ENCODE assay signal across 9 cellular contexts in genomic region chr2:144523606-144524131, GRCh38. TPM values are rescaled to one million over a fixed set of nuclear protein-coding genes. Genes with fewer than 3 reads are reported as not detected.
DNase-seq lines count a peak whose midpoint lies in the region; ATAC-seq and TF ChIP-seq lines count a peak whose summit lies in the region.
"Had no signal": no experiment of that assay in that cellular context is flagged by ENCODE, and none has a peak within 500 bp of the region (broad histone marks: within the 10 kb centered on the region; RNA-seq: fewer than 3 reads in every experiment).

No MANE protein-coding gene starts in this region.

- H4K5ac ChIP-seq in IMR-90 (ENCODE audit: low read depth, low read length) = peak overlapping the region; percentile 83

- peak overlapping the region; percentile 66 for H2BK15ac ChIP-seq in IMR-90 (ENCODE audit: low read depth, low read length)

- peak overlapping the region; percentile 99 for H3K4me2 ChIP-seq in IMR-90 (ENCODE audit: low read depth, low read length)

- H3K36me3 Mint-ChIP-seq in type B pancreatic cell = no peaks in the 10 kb centered on the region

- intact Hi-C loops in IMR-90 (cut with micrococcal nuclease) = loop anchor here (1.0 to 10.0 kb wide), 11 partner anchors 74 to 2001 kb away; no protein-coding TSS in a partner anchor
- intact Hi-C loops in lower lobe of right lung (cut with DNase I) = no loop called here

- peak overlapping the region; percentile 90 for H3K18ac ChIP-seq in IMR-90 (ENCODE audit: low read depth, low read length)

- H3K36me3 ChIP-seq in IMR-90 (ENCODE audit: control insufficient read depth, insufficient read depth, low read length) (no peaks in the 10 kb centered on the region), brain microvascular endothelial cell (replicated peaks) (no peaks in the 10 kb centered on the region), lower lobe of right lung (no peaks in the 10 kb centered on the region)

- H3K4ac ChIP-seq in IMR-90 (ENCODE audit: low read depth, low read length) = peak overlapping the region; percentile 76

- peaks cover 22% of the 10 kb centered on the region for H3K4me1 Mint-ChIP-seq in type B pancreatic cell (ENCODE audit: unreplicated experiment)

- BruUV-seq in IMR-90 (replicated peaks; lab: Mats Ljungman, UMichigan) = no TSS peak

- no CpG with 5 or more reads among the region's 15 CpGs for WGBS in IMR-90 (ENCODE audit: extremely low coverage in 2 of 2, insufficient read length in 1 of 2), 2 experiments

- H3K79me1 ChIP-seq in IMR-90 (ENCODE audit: low read depth in 1 of 2, low read length in 2 of 2) = peaks cover 0 to 4% of the 10 kb centered on the region in 2 experiments; a peak in 2 of 4 replicates

- ATAC-seq in IMR-90 (ENCODE audit: low read depth) (peak; percentile 12), lower lobe of right lung (peak in 1 of 2 donors; percentile 3), HG03159 (IDR thresholded peaks at IDR 0.05; ENCODE audit: unreplicated experiment) (no peak), GM18520 (IDR thresholded peaks at IDR 0.05; ENCODE audit: unreplicated experiment) (no peak)

- dilution Hi-C loops in IMR-90 (cut with HindIII; ENCODE audit: low sequenced_read_pairs, unreplicated experiment) = no loop called here

- TF ChIP-seq POLR2A in IMR-90 (IDR thresholded peaks at IDR 0.05; ENCODE audit: low read depth, low read length) = no peak

- no peak overlapping the region for H2AK5ac ChIP-seq in IMR-90 (ENCODE audit: low read depth, low read length)

- in situ Hi-C loops in ACHN (cut with HindIII; ENCODE audit: low pct_ligation_motif_present, low pct_unique_long_range_greater_than_20kb, low sequenced_read_pairs) (no loop called here), IMR-90 (cut with MboI; ENCODE audit: low sequenced_read_pairs) (loop anchor here (5.0 to 25.0 kb wide), 3 partner anchors 1011 to 1789 kb away; no protein-coding TSS in a partner anchor), brain microvascular endothelial cell (cut with HindIII; ENCODE audit: low pct_ligation_motif_present, low sequenced_read_pairs) (loop anchor here (25.0 kb wide), 1 partner anchor 1239 kb away; no protein-coding TSS in a partner anchor)

- no peak overlapping the region for H2AK9ac ChIP-seq in IMR-90 (replicated peaks; ENCODE audit: low read depth, low read length, poor library complexity)

- peak overlapping the region; percentile 82 for H2BK20ac ChIP-seq in IMR-90 (ENCODE audit: low read depth, low read length)

- CTCF ChIA-PET in IMR-90 (lab: Yijun Ruan, JAX) = interaction anchor here (0.6 to 0.7 kb wide), 2 partner anchors 71 to 961 kb away, joined by 3 to 5 read pairs; no protein-coding TSS in a partner anchor

- peaks cover 4% of the 10 kb centered on the region; the same call in 1 of the 2 replicates for H3K4me1 ChIP-seq in IMR-90 (ENCODE audit: control insufficient read depth, insufficient read depth, low read length)
- peaks cover 11% of the 10 kb centered on the region for H3K4me1 ChIP-seq in lower lobe of right lung

- no peak for TF ChIP-seq RAD21 in IMR-90 (IDR thresholded peaks at IDR 0.05; ENCODE audit: low read length)

- peak overlapping the region; percentile 89 for H3K23ac ChIP-seq in IMR-90 (ENCODE audit: low read depth, low read length)

- peak overlapping the region; percentile 14; the same call in 1 of the 2 replicates for H3K56ac ChIP-seq in IMR-90 (ENCODE audit: extremely low read depth, insufficient read depth, low read length)

- no peaks in the 10 kb centered on the region for H3K27me3 ChIP-seq in IMR-90 (ENCODE audit: control insufficient read depth, insufficient read depth, low read length)
- no peaks in the 10 kb centered on the region for H3K27me3 ChIP-seq in brain microvascular endothelial cell (replicated peaks)
- peaks cover 21% of the 10 kb centered on the region for H3K27me3 ChIP-seq in lower lobe of right lung (ENCODE audit: low read depth)

- peak overlapping the region; percentile 50 for H4K91ac ChIP-seq in IMR-90 (ENCODE audit: insufficient read depth, low read depth, low read length)

- H4K20me1 ChIP-seq in IMR-90 (ENCODE audit: insufficient read depth, low read length) = no peaks in the 10 kb centered on the region

- H4K8ac ChIP-seq in IMR-90 (ENCODE audit: low read depth in 2 of 2, low read length in 2 of 2) = peak overlapping the region; percentile 56 to 76

- no peaks in the 10 kb centered on the region for H3K9me3 ChIP-seq in IMR-90 (ENCODE audit: control insufficient read depth, insufficient read depth, low read length)
- H3K9me3 ChIP-seq in lower lobe of right lung = no peaks in the 10 kb centered on the region

- peak overlapping the region; percentile 88 for H2AFZ ChIP-seq in IMR-90 (replicated peaks; ENCODE audit: low read length, poor library complexity)

- peak overlapping the region; percentile 87 for H3K4me3 Mint-ChIP-seq in type B pancreatic cell

- peak overlapping the region; percentile 10 for H2BK5ac ChIP-seq in IMR-90 (ENCODE audit: low read depth, low read length, poor library complexity, severe bottlenecking)

- peak; percentile 25 for DNase-seq in ACHN
- no peak for DNase-seq in IMR-90
- DNase-seq in brain microvascular endothelial cell = peak; percentile 29
- DNase-seq in lower lobe of right lung = no peak
- DNase-seq in type B pancreatic cell (ENCODE audit: extremely low spot score, unreplicated experiment) = no peak
- DNase-seq in HK-2 (ENCODE audit: unreplicated experiment) = no peak

- H3K27ac ChIP-seq in IMR-90 (ENCODE audit: insufficient read depth, low read length) (peak overlapping the region; percentile 70), brain microvascular endothelial cell (peak overlapping the region; percentile 73), lower lobe of right lung (peak overlapping the region; percentile 89)
- H3K27ac ChIP-seq: epithelial cell of prostate had no signal

- peaks cover 71% of the 10 kb centered on the region for H3K27me3 Mint-ChIP-seq in type B pancreatic cell

- peak overlapping the region; percentile 86 for H2BK120ac ChIP-seq in IMR-90 (ENCODE audit: low read depth, low read length)

- H3K14ac ChIP-seq in IMR-90 (replicated peaks; ENCODE audit: low read depth, low read length) = peak overlapping the region; percentile 87

- POLR2A ChIA-PET in IMR-90 (lab: Charles Lee; ENCODE audit: unreplicated experiment) = no interaction called here

- no peaks in the 10 kb centered on the region for H3K9me1 ChIP-seq in IMR-90 (ENCODE audit: insufficient read depth, low read length)

- H3K9ac ChIP-seq in IMR-90 (ENCODE audit: low read depth, low read length) = peak overlapping the region; percentile 82

- TF ChIP-seq CTCF in IMR-90 (conservative IDR thresholded peaks at IDR 0.05; ENCODE audit: low read depth, low read length) = no peak
- no peak for TF ChIP-seq CTCF in brain microvascular endothelial cell (IDR thresholded peaks at IDR 0.05; ENCODE audit: low read depth, low read length, missing control alignments)
- TF ChIP-seq CTCF in lower lobe of right lung (IDR thresholded peaks at IDR 0.05) = no peak
- no peak for TF ChIP-seq CTCF in type B pancreatic cell (conservative IDR thresholded peaks at IDR 0.05)

- H3K27ac Mint-ChIP-seq in type B pancreatic cell = peak overlapping the region; percentile 80

- H3K4me3 ChIP-seq in IMR-90 (ENCODE audit: insufficient read depth, low read depth, low read length) (peak overlapping the region; percentile 83), brain microvascular endothelial cell (ENCODE audit: low read depth, low read length) (peak overlapping the region; percentile 63), lower lobe of right lung (peak overlapping the region; percentile 70)

- H3K9me3 Mint-ChIP-seq in type B pancreatic cell = no peaks in the 10 kb centered on the region

TF ChIP-seq in IMR-90, 13 proteins besides CTCF, POLR2A, EP300 and RAD21:
- TF ChIP-seq SMC3 (IDR thresholded peaks at IDR 0.05; ENCODE audit: low read depth, low read length) = no peak
- TF ChIP-seq BHLHE40 (IDR thresholded peaks at IDR 0.05; ENCODE audit: low read depth, low read length) = peak; percentile 73

RNA-seq across cellular contexts. Expression of gene ZEB2, which starts 3.8 kb away (rescaled TPM):
- 50.9 and 52.5 TPM in 2 replicates for total RNA-seq in IMR-90 (2012; rRNA removed)
- 22.4 and 23.8 TPM in 2 replicates for polyA plus RNA-seq in IMR-90 (2012; rRNA removed)
- polyA plus RNA-seq in IMR-90 (2012; cell fraction: cytosol; rRNA removed) = 9.9 and 12.5 TPM in 2 replicates
- 12.0 and 32.4 TPM in 2 replicates for polyA plus RNA-seq in IMR-90 (2012; cell fraction: nucleus; rRNA removed; ENCODE audit: low replicate concordance)
- 220 TPM for total RNA-seq in lower lobe of right lung
- total RNA-seq in type B pancreatic cell (ENCODE audit: low replicate concordance) = 8.3 and 88.5 TPM in 2 replicates

Comparison
In these comparisons a context has a peak if more than half of its experiments do, and no peak if none do; other contexts are left out.
1. DNase-seq: peak in ACHN (single experiment) and brain microvascular endothelial cell (single experiment); none in IMR-90 (single experiment), lower lobe of right lung (single experiment), type B pancreatic cell (single experiment) and HK-2 (single experiment).
2. Peak in every context shown above with its lines, with median percentiles within 50 percentile points of each other: H3K27ac ChIP-seq and H3K4me3 ChIP-seq.